19 cellular contexts compared by ENCODE assay signal in the genomic region with DNA sequence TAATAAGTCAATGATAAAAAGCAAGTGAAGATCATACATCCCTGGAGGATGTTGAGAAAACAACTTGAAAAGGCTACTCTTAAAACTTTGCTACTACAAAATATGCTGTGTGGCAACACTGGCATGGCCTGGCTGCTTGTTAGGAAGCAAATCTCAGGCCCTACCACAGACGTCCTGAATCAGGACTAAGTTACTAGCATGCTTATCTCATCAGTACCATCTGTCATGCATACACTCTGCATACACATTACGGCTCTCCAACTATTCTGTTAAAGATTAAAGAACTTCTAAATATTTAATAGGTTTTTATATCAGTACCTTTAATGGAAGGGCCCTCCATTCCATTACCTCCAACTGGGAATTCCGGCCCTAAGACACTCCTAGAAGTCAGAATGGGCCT.
"Had no signal": no experiment of that assay in that cellular context is flagged by ENCODE, and none has a peak within 500 bp of the region (broad histone marks: within the 10 kb centered on the region; RNA-seq: fewer than 3 reads in every experiment).

No MANE protein-coding gene starts in this region.

- H3K36me3 ChIP-seq: ovary, right lobe of liver had no signal

- H3K27ac Mint-ChIP-seq: activated CD4-positive, alpha-beta T cell treated with anti-CD3 and anti-CD28 coated beads, Interleukin-2, amount 10 ng/mL, durations not matched to agents 7 days and 5 days; activated CD8-positive, alpha-beta T cell treated with anti-CD3 and anti-CD28 coated beads, Interleukin-2, amount 10 ng/mL, durations not matched to agents 7 days and 5 days; activated naive CD8-positive, alpha-beta T cell treated with anti-CD3 and anti-CD28 coated beads, Interleukin-2, amount 10 ng/mL, durations not matched to agents 7 days and 5 days; activated T-cell treated with anti-CD3 and anti-CD28 coated beads, Interleukin-2, amount 50 U/mL, for 24 hours; activated T-helper 2 cell treated with anti-CD3 and anti-CD28 coated beads, Interferon-gamma antibody, Interleukin-2, Interleukin-4, amounts not matched to agents 10 μg/mL and 5 μg/mL and 100 μg/mL, durations not matched to agents 14 hours and 24 hours and 36 hours; brain; effector memory CD8-positive, alpha-beta T cell; natural killer cell; stimulated activated memory B cell treated with anti-CD40 and anti-IgM and Interleukin-4, amounts not matched to agents 10 μg/mL and 1 μg/mL and 100 μg/mL, for 72 hours had no signal

- H3K4me3 ChIP-seq: esophagus squamous epithelium, lower lobe of right lung, ovary, right lobe of liver had no signal

- H3K27me3 Mint-ChIP-seq: activated CD4-positive, alpha-beta T cell treated with anti-CD3 and anti-CD28 coated beads, Interleukin-2, amount 10 ng/mL, durations not matched to agents 7 days and 5 days; activated naive CD8-positive, alpha-beta T cell treated with anti-CD3 and anti-CD28 coated beads, Interleukin-2, amount 10 ng/mL, durations not matched to agents 7 days and 5 days; activated T-cell treated with anti-CD3 and anti-CD28 coated beads, Interleukin-2, amount 50 U/mL, for 24 hours; brain; effector memory CD8-positive, alpha-beta T cell; stimulated activated memory B cell treated with anti-CD40 and anti-IgM and Interleukin-4, amounts not matched to agents 10 μg/mL and 1 μg/mL and 100 μg/mL, for 72 hours had no signal

- H3K4me1 ChIP-seq: right lobe of liver had no signal

- DNase-seq: activated CD4-positive, alpha-beta T cell treated with anti-CD3 and anti-CD28 coated beads, Interleukin-2, amount 10 ng/mL, durations not matched to agents 7 days and 5 days; activated CD8-positive, alpha-beta T cell treated with anti-CD3 and anti-CD28 coated beads, Interleukin-2, amount 10 ng/mL, durations not matched to agents 7 days and 5 days; activated naive CD4-positive, alpha-beta T cell treated with Interleukin-2 at 50 U/mL for 16 hours; activated naive CD8-positive, alpha-beta T cell treated with anti-CD3 and anti-CD28 coated beads, Interleukin-2, amount 10 ng/mL, durations not matched to agents 7 days and 5 days; activated T-cell treated with anti-CD3 and anti-CD28 coated beads, Interleukin-2, amount 50 U/mL, for 24 hours; caudate nucleus; effector memory CD8-positive, alpha-beta T cell; esophagus squamous epithelium; hippocampal formation; lower lobe of right lung; natural killer cell; ovary; right lobe of liver; stimulated activated CD4-positive, alpha-beta T cell treated with anti-CD3 and anti-CD28 coated beads, Interleukin-4, amount 100 ng/mL, for 4 hours; T-helper 1 cell had no signal

- H3K9me3 ChIP-seq: right lobe of liver had no signal

- H3K27me3 ChIP-seq: esophagus squamous epithelium, ovary, right lobe of liver had no signal

- H3K36me3 Mint-ChIP-seq: natural killer cell had no signal

- FAIRE-seq: islet of Langerhans had no signal

- H3K27ac ChIP-seq: esophagus squamous epithelium, lower lobe of right lung, ovary, right lobe of liver had no signal

- ATAC-seq: activated CD8-positive, alpha-beta T cell treated with anti-CD3 and anti-CD28 coated beads, Interleukin-2, amount 10 ng/mL, durations not matched to agents 7 days and 5 days; effector memory CD8-positive, alpha-beta T cell; lower lobe of right lung; natural killer cell; right lobe of liver; stimulated activated memory B cell treated with anti-CD40 and anti-IgM and Interleukin-4, amounts not matched to agents 10 μg/mL and 1 μg/mL and 100 μg/mL, for 72 hours had no signal

- H3K4me3 Mint-ChIP-seq: activated CD4-positive, alpha-beta T cell treated with anti-CD3 and anti-CD28 coated beads, Interleukin-2, amount 10 ng/mL, durations not matched to agents 7 days and 5 days; activated CD8-positive, alpha-beta T cell treated with anti-CD3 and anti-CD28 coated beads, Interleukin-2, amount 10 ng/mL, durations not matched to agents 7 days and 5 days; activated naive CD8-positive, alpha-beta T cell treated with anti-CD3 and anti-CD28 coated beads, Interleukin-2, amount 10 ng/mL, durations not matched to agents 7 days and 5 days; activated T-cell treated with anti-CD3 and anti-CD28 coated beads, Interleukin-2, amount 50 U/mL, for 24 hours; brain; effector memory CD8-positive, alpha-beta T cell; natural killer cell; stimulated activated memory B cell treated with anti-CD40 and anti-IgM and Interleukin-4, amounts not matched to agents 10 μg/mL and 1 μg/mL and 100 μg/mL, for 72 hours had no signal
